Comparison of ENCODE assay signal across 8 cellular contexts in genomic region chr1:156571261-156571958, GRCh38. TPM values are rescaled to one million over a fixed set of nuclear protein-coding genes. Genes with fewer than 3 reads are reported as not detected.
A peak's percentile ranks its signal among the peaks of the same experiment; 100 is the strongest.
DNase-seq lines count a peak whose midpoint lies in the region; ATAC-seq, FAIRE-seq and TF ChIP-seq lines count a peak whose summit lies in the region.

No MANE protein-coding gene starts in this region.

- POLR2A ChIA-PET in activated CD4-positive, alpha-beta memory T cell treated with anti-CD3 and anti-CD28 coated beads, Interleukin-2, amount 10 ng/mL, durations not matched to agents 7 days and 5 days (lab: Charles Lee): interaction anchor here (0.8 to 2.8 kb wide), 11 partner anchors 9 to 114 kb away, joined by 3 to 13 read pairs (median 4); partner anchors contain the start of gene MEF2D

- peaks cover 0 to 2% of the 10 kb centered on the region in 2 donors for H3K4me1 ChIP-seq in kidney (ENCODE audit: control insufficient read depth in 1 of 2, insufficient read depth in 1 of 2, low read depth in 1 of 2, low read length in 2 of 2)

- H3K9ac ChIP-seq in kidney (ENCODE audit: low read length in 2 of 2): no peak overlapping the region

- H3K9me3 Mint-ChIP-seq in activated CD4-positive, alpha-beta memory T cell treated with anti-CD3 and anti-CD28 coated beads, Interleukin-2, amount 10 ng/mL, durations not matched to agents 7 days and 5 days: no peaks in the 10 kb centered on the region

- no peak overlapping the region for H3K27ac Mint-ChIP-seq in activated CD4-positive, alpha-beta memory T cell treated with anti-CD3 and anti-CD28 coated beads, Interleukin-2, amount 10 ng/mL, durations not matched to agents 7 days and 5 days

- peak overlapping the region; percentile 87 for H3K4me3 ChIP-seq in HL-60 (replicated peaks; ENCODE audit: insufficient read depth, low read length)
- H3K4me3 ChIP-seq in kidney (ENCODE audit: low read length in 2 of 2): peak overlapping the region in 1 of 2 donors; percentile 55

- intact Hi-C loops in kidney (cut with DNase I): no loop called here

- CTCF ChIA-PET in activated CD4-positive, alpha-beta memory T cell treated with anti-CD3 and anti-CD28 coated beads, Interleukin-2, amount 10 ng/mL, durations not matched to agents 7 days and 5 days (lab: Charles Lee): interaction anchor here (0.8 to 4.3 kb wide), 6 partner anchors 15 to 186 kb away, joined by 3 to 22 read pairs (median 4); no protein-coding TSS in a partner anchor

- ATAC-seq in HG02798 (IDR thresholded peaks at IDR 0.05; ENCODE audit: poor library complexity, unreplicated experiment) (no peak), HG03280 (IDR thresholded peaks at IDR 0.05; ENCODE audit: unreplicated experiment) (no peak)

- peak overlapping the region; percentile 98 for H3K4me3 Mint-ChIP-seq in activated CD4-positive, alpha-beta memory T cell treated with anti-CD3 and anti-CD28 coated beads, Interleukin-2, amount 10 ng/mL, durations not matched to agents 7 days and 5 days

- H3K27me3 Mint-ChIP-seq in activated CD4-positive, alpha-beta memory T cell treated with anti-CD3 and anti-CD28 coated beads, Interleukin-2, amount 10 ng/mL, durations not matched to agents 7 days and 5 days: peaks cover 24% of the 10 kb centered on the region

- H3K36me3 ChIP-seq in kidney (ENCODE audit: control insufficient read depth in 1 of 2, insufficient read depth in 2 of 2, low read length in 2 of 2): no peaks in the 10 kb centered on the region

- DNase-seq in AML-193 (lab: John Stamatoyannopoulos, UW) (peak; percentile 15 to 34), HL-60 (ENCODE audit: low read depth in 1 of 2, low spot score in 1 of 2) (no peak), kidney tubule cell (ENCODE audit: low spot score) (peak; percentile 94), kidney (no peak), NCI-H146 (lab: John Stamatoyannopoulos, UW) (no peak)
- DNase-seq in activated CD4-positive, alpha-beta memory T cell treated with anti-CD3 and anti-CD28 coated beads, Interleukin-2, amount 10 ng/mL, durations not matched to agents 7 days and 5 days: no peak

- H3K9me3 ChIP-seq in kidney (ENCODE audit: control insufficient read depth in 1 of 2, low read length in 2 of 2): no peaks in the 10 kb centered on the region

- FAIRE-seq in kidney (lab: Jason Lieb, UNC): no peak

- peaks cover 26% of the 10 kb centered on the region for H3K4me1 Mint-ChIP-seq in activated CD4-positive, alpha-beta memory T cell treated with anti-CD3 and anti-CD28 coated beads, Interleukin-2, amount 10 ng/mL, durations not matched to agents 7 days and 5 days

- H3K36me3 Mint-ChIP-seq in activated CD4-positive, alpha-beta memory T cell treated with anti-CD3 and anti-CD28 coated beads, Interleukin-2, amount 10 ng/mL, durations not matched to agents 7 days and 5 days (ENCODE audit: low read depth): peaks cover 11% of the 10 kb centered on the region

- peak overlapping the region; percentile 45; the same call in 1 of the 2 replicates for H3K27ac ChIP-seq in HL-60 (replicated peaks)
- no peak overlapping the region for H3K27ac ChIP-seq in kidney (ENCODE audit: low read depth in 2 of 2, low read length in 2 of 2)

- TF ChIP-seq CTCF in HL-60 (IDR thresholded peaks at IDR 0.05; ENCODE audit: insufficient read depth, low read length): no peak
- TF ChIP-seq CTCF in kidney (IDR thresholded peaks at IDR 0.05; ENCODE audit: borderline replicate concordance, extremely low read depth, insufficient read depth): no peak

- H3K27me3 ChIP-seq in HL-60 (ENCODE audit: insufficient read depth, poor library complexity, severe bottlenecking): no peaks in the 10 kb centered on the region

RNA-seq across cellular contexts. Expression of gene IQGAP3, which starts 1.0 kb away (rescaled TPM):
- 10 to 100 TPM; 18.4 to 19.7 TPM for total RNA-seq in activated CD4-positive, alpha-beta memory T cell treated with anti-CD3 and anti-CD28 coated beads, Interleukin-2, amount 10 ng/mL, durations not matched to agents 7 days and 5 days
- 1.7 TPM for total RNA-seq in kidney
- 0.13 TPM for polyA plus RNA-seq in kidney (ENCODE audit: insufficient read depth, low read depth, low replicate concordance)

RNA-seq across cellular contexts. Expression of gene TTC24, which starts 8.1 kb away (rescaled TPM):
- under 1 TPM in 1 of 2 experiments, not detected in 1; 0.38 TPM for total RNA-seq in activated CD4-positive, alpha-beta memory T cell treated with anti-CD3 and anti-CD28 coated beads, Interleukin-2, amount 10 ng/mL, durations not matched to agents 7 days and 5 days
- total RNA-seq in kidney: 0.57 TPM
- polyA plus RNA-seq in kidney (ENCODE audit: insufficient read depth, low read depth, low replicate concordance): not detected

RNA-seq across cellular contexts. Expression of gene NAXE, which starts 20.2 kb away (rescaled TPM):
- total RNA-seq in activated CD4-positive, alpha-beta memory T cell treated with anti-CD3 and anti-CD28 coated beads, Interleukin-2, amount 10 ng/mL, durations not matched to agents 7 days and 5 days: 10 to 100 TPM; 45.3 to 46.1 TPM
- 78.0 TPM for total RNA-seq in kidney
- polyA plus RNA-seq in kidney (ENCODE audit: insufficient read depth, low read depth, low replicate concordance): 221 TPM

RNA-seq across cellular contexts. Expression of gene GPATCH4, which starts 29.9 kb away (rescaled TPM):
- total RNA-seq in activated CD4-positive, alpha-beta memory T cell treated with anti-CD3 and anti-CD28 coated beads, Interleukin-2, amount 10 ng/mL, durations not matched to agents 7 days and 5 days: 10 to 100 TPM; 19.0 to 20.6 TPM
- 24.0 TPM for total RNA-seq in kidney
- 26.2 TPM for polyA plus RNA-seq in kidney (ENCODE audit: insufficient read depth, low read depth, low replicate concordance)

RNA-seq across cellular contexts. Expression of gene HAPLN2, which starts 47.8 kb away (rescaled TPM):
- not detected for total RNA-seq in activated CD4-positive, alpha-beta memory T cell treated with anti-CD3 and anti-CD28 coated beads, Interleukin-2, amount 10 ng/mL, durations not matched to agents 7 days and 5 days
- total RNA-seq in kidney: 1.9 TPM
- 0.30 TPM for polyA plus RNA-seq in kidney (ENCODE audit: insufficient read depth, low read depth, low replicate concordance)

Comparison
In these comparisons a context has a peak if more than half of its experiments do, and no peak if none do; other contexts are left out.
1. DNase-seq: peak in AML-193 (2 of 2) and kidney tubule cell (single experiment); none in HL-60 (0 of 2), activated CD4-positive, alpha-beta memory T cell treated with anti-CD3 and anti-CD28 coated beads, Interleukin-2, amount 10 ng/mL, durations not matched to agents 7 days and 5 days (single experiment), kidney (single experiment) and NCI-H146 (single experiment).